In genomic region chr19:55485439-55486011, GRCh38 we compare ENCODE assay signal across 6 cellular contexts.
DNase-seq lines count a peak whose midpoint lies in the region; ATAC-seq and TF ChIP-seq lines count a peak whose summit lies in the region.

No MANE protein-coding gene starts in this region.

- DNase-seq in RWPE2 (ENCODE audit: low spot score) (no peak), dedifferentiated amniotic fluid mesenchymal stem cell (ENCODE audit: extremely low spot score) (no peak), HCEC 1CT (no peak), AG08395 (ENCODE audit: low spot score) (no peak)

- H3K27me3 ChIP-seq in BLaER1 treated with 17β-estradiol and CSF1 and Interleukin-3, amounts not matched to agents 10 nM and 100 nM, result no peaks in the 10 kb centered on the region
- H3K27me3 ChIP-seq in RWPE2 (ENCODE audit: insufficient read depth, poor library complexity, severe bottlenecking), result no peaks in the 10 kb centered on the region
- H3K27me3 ChIP-seq in iPS-20b (ENCODE audit: insufficient read depth, low read length), result no peaks in the 10 kb centered on the region

- no peak for TF ChIP-seq CTCF in RWPE2 (IDR thresholded peaks at IDR 0.05; ENCODE audit: poor library complexity, severe bottlenecking)

- H3K36me3 ChIP-seq in BLaER1 treated with 17β-estradiol and CSF1 and Interleukin-3, amounts not matched to agents 10 nM and 100 nM, result peaks cover 4 to 31% (median 12%) of the 10 kb centered on the region in 11 experiments; a peak in 15 of 22 replicates
- H3K36me3 ChIP-seq in RWPE2 (ENCODE audit: low read depth) (no peaks in the 10 kb centered on the region), iPS-20b (ENCODE audit: insufficient read depth, low read depth, low read length) (no peaks in the 10 kb centered on the region)

- H3K9me3 ChIP-seq in BLaER1 treated with 17β-estradiol and CSF1 and Interleukin-3, amounts not matched to agents 10 nM and 100 nM (replicated peaks in 1 of 11), result no peaks in the 10 kb centered on the region
- H3K9me3 ChIP-seq in RWPE2 (ENCODE audit: severe bottlenecking) (no peaks in the 10 kb centered on the region), iPS-20b (ENCODE audit: insufficient read depth, low read depth, low read length) (no peaks in the 10 kb centered on the region)

- H3K9ac ChIP-seq in BLaER1 treated with 17β-estradiol and CSF1 and Interleukin-3, amounts not matched to agents 10 nM and 100 nM, result peak overlapping the region; percentile 71 to 83 (median 78)
- peak overlapping the region; percentile 87 for H3K9ac ChIP-seq in iPS-20b (ENCODE audit: low read depth, low read length)

- H3K4me3 ChIP-seq in BLaER1 treated with 17β-estradiol and CSF1 and Interleukin-3, amounts not matched to agents 10 nM and 100 nM, result peak overlapping the region; percentile 64 to 79 (median 68)
- peak overlapping the region; percentile 66 for H3K4me3 ChIP-seq in RWPE2 (ENCODE audit: severe bottlenecking)
- peak overlapping the region; percentile 88 for H3K4me3 ChIP-seq in iPS-20b (ENCODE audit: low read length)

- H3K4me2 ChIP-seq in BLaER1 treated with 17β-estradiol and CSF1 and Interleukin-3, amounts not matched to agents 10 nM and 100 nM, result peak overlapping the region; percentile 89 to 100 (median 96)

- H3K27ac ChIP-seq in BLaER1 treated with 17β-estradiol and CSF1 and Interleukin-3, amounts not matched to agents 10 nM and 100 nM, result peak overlapping the region; percentile 62 to 80 (median 72)
- H3K27ac ChIP-seq in RWPE2 (ENCODE audit: poor library complexity, severe bottlenecking) (peak overlapping the region; percentile 73), iPS-20b (ENCODE audit: low read length) (peak overlapping the region; percentile 97)

- peaks cover 0 to 46% (median 0%) of the 10 kb centered on the region in 11 experiments; a peak in 10 of 22 replicates for H4K20me1 ChIP-seq in BLaER1 treated with 17β-estradiol and CSF1 and Interleukin-3, amounts not matched to agents 10 nM and 100 nM

- ATAC-seq in RWPE2 (ENCODE audit: low read depth), result no peak

- peaks cover 51 to 66% (median 59%) of the 10 kb centered on the region in 10 experiments for H3K4me1 ChIP-seq in BLaER1 treated with 17β-estradiol and CSF1 and Interleukin-3, amounts not matched to agents 10 nM and 100 nM
- H3K4me1 ChIP-seq in RWPE2 (ENCODE audit: insufficient read depth, poor library complexity, severe bottlenecking) (peaks cover 12% of the 10 kb centered on the region), iPS-20b (ENCODE audit: insufficient read depth, low read length) (peaks cover 20% of the 10 kb centered on the region)
